ENCODE assay signal across 1 cellular context in the genomic region with DNA sequence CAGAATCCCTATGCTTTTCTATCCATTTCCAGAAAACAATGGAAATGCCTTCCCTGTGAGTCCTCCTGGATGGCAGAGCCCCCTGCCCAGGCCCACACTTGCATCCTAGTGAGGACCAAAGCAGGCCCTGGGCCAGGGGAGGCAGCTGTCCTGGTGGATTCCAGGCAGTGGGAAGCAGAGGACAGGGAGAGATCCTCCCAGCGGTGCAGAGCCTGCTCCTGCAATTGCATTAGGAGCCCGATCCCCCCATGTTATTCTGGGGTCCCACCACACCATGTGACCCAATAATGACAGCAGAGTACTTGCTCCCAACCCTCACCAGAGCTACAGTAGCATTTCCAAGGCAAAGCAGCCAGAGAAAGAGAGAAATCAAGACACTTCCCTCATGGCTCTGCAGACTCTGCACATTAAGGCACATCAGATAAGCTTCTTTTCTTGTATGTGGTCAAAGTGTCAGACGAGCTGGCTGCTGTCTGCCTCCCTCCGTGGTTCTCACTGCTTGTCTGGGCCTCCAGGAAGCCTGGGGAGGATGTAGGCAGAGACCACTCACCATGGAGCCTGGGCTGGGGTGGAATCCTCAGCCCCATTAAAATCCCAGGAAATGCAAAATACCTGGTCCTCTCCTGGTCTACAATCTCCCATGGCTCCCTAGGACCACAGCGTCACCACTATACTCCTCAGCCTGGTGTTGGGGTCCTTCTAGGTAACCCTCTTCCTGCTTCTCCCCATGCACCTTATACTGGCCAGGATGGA.
TF ChIP-seq lines count a peak whose summit lies in the region.

No MANE protein-coding gene starts in this region.

TF ChIP-seq in K562, 482 proteins besides CTCF, POLR2A, EP300 and RAD21:
- TF ChIP-seq BCOR (IDR thresholded peaks at IDR 0.05): peak; percentile 63; the same call in 1 of the 2 replicates
- TF ChIP-seq BRF2 (IDR thresholded peaks at IDR 0.05; ENCODE audit: borderline replicate concordance, insufficient read depth, insufficient read length): no peak
- peak; percentile 59 for TF ChIP-seq ZFP36 (IDR thresholded peaks at IDR 0.05; ENCODE audit: low read depth, low read length, partially characterized antibody)
- TF ChIP-seq RBM25 (IDR thresholded peaks at IDR 0.05; ENCODE audit: low read depth, low read length, severe bottlenecking): peak; percentile 74
- 0 out of 4 replicates have a peak, but pooled peaks of 1 of the 2 experiments have one; percentile 9 for TF ChIP-seq RCOR1 (IDR thresholded peaks at IDR 0.05; ENCODE audit: borderline replicate concordance in 1 of 2, low read depth in 2 of 2, low read length in 2 of 2)
TF ChIP-seq in K562: peak in this region for 4.
